In the genomic region with DNA sequence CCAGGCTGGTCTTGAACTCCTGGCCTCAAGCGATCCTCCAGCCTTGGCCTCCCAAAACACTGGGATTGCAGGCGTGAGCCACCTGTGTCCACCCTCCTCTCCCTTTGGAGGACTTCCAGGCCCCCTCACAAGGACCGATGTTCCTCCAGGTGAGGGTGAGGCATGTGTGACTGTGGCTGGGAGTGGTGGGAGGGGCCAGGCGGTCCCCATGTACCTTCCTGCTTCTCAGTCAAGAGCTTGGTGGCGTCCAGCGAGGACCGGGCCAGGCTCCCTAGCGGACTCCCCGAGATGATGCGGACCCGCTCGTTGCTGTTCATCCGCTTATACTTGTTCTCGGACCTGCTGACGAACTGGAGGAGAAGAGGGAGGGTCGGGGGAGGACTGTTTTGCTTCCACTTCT, we compare ENCODE assay signal across 6 cellular contexts.
"Had no signal": no experiment of that assay in that cellular context is flagged by ENCODE, and none has a peak within 500 bp of the region (broad histone marks: within the 10 kb centered on the region; RNA-seq: fewer than 3 reads in every experiment).

No MANE protein-coding gene starts in this region.

- H2AFZ ChIP-seq: GM23338 had no signal

- DNase-seq: H9, HCEC 1CT, KBM-7 had no signal

- H3K27ac ChIP-seq: HL-60 had no signal

- H3K4me3 ChIP-seq: GM23338 had no signal

- ATAC-seq: GM23338, HepG2 had no signal

- H3K4me2 ChIP-seq: GM23338 had no signal
